8 cellular contexts compared by ENCODE assay signal in genomic region chr16:30183961-30184429, GRCh38. TPM values are rescaled to one million over a fixed set of nuclear protein-coding genes. Genes with fewer than 3 reads are reported as not detected.
A peak's percentile ranks its signal among the peaks of the same experiment; 100 is the strongest.
DNase-seq lines count a peak whose midpoint lies in the region; ATAC-seq and TF ChIP-seq lines count a peak whose summit lies in the region.

No MANE protein-coding gene starts in this region.

- CTCF ChIA-PET in AG04450 (lab: Charles Lee): interaction anchor here (0.6 kb wide), 1 partner anchor 369 kb away, joined by 3 read pairs; no protein-coding TSS in a partner anchor
- CTCF ChIA-PET in activated CD8-positive, alpha-beta memory T cell treated with anti-CD3 and anti-CD28 coated beads, Interleukin-2, amount 10 ng/mL, durations not matched to agents 7 days and 5 days (lab: Charles Lee): interaction anchor here (0.9 to 3.6 kb wide), 7 partner anchors 41 to 226 kb away, joined by 3 to 35 read pairs (median 7); partner anchors contain the start of genes ALDOA and TBX6

- no peaks in the 10 kb centered on the region for H3K9me3 Mint-ChIP-seq in activated CD8-positive, alpha-beta memory T cell treated with anti-CD3 and anti-CD28 coated beads, Interleukin-2, amount 10 ng/mL, durations not matched to agents 7 days and 5 days (ENCODE audit: low read depth)
- H3K9me3 Mint-ChIP-seq in progenitor cell of endocrine pancreas (ENCODE audit: low read depth): no peaks in the 10 kb centered on the region

- TF ChIP-seq CTCF in AG04450 (IDR thresholded peaks at IDR 0.05; ENCODE audit: low read depth, low read length): no peak
- no peak for TF ChIP-seq CTCF in esophagus muscularis mucosa (IDR thresholded peaks at IDR 0.05)
- no peak for TF ChIP-seq CTCF in progenitor cell of endocrine pancreas (IDR thresholded peaks at IDR 0.05; ENCODE audit: unreplicated experiment)

- POLR2A ChIA-PET in AG04450 (lab: Yijun Ruan, JAX): interaction anchor here (0.6 to 1.0 kb wide), 2 partner anchors 118 to 1361 kb away, joined by 3 read pairs; partner anchors contain the start of genes ALDOA and ATXN2L

- no peak for TF ChIP-seq POLR2A in esophagus muscularis mucosa (IDR thresholded peaks at IDR 0.05; ENCODE audit: low read depth)

- H3K9me3 ChIP-seq in AG04450 (ENCODE audit: control insufficient read depth, insufficient read depth, low read length) (no peaks in the 10 kb centered on the region; the same call in 1 of the 2 replicates), esophagus muscularis mucosa (no peaks in the 10 kb centered on the region)

- H3K4me1 ChIP-seq in esophagus muscularis mucosa: peaks cover 11 to 35% (median 26%) of the 10 kb centered on the region in 4 donors
- peaks cover 3% of the 10 kb centered on the region for H3K4me1 ChIP-seq in urinary bladder (ENCODE audit: insufficient read depth)

- intact Hi-C loops in esophagus muscularis mucosa (cut with DNase I): no loop called here

- WGBS in esophagus muscularis mucosa: 11% methylated on average over 13 of the region's 18 CpGs
- 20% methylated on average over 18 of the region's 18 CpGs for WGBS in urinary bladder

- peaks cover 30% of the 10 kb centered on the region for H3K4me1 Mint-ChIP-seq in activated CD8-positive, alpha-beta memory T cell treated with anti-CD3 and anti-CD28 coated beads, Interleukin-2, amount 10 ng/mL, durations not matched to agents 7 days and 5 days
- H3K4me1 Mint-ChIP-seq in progenitor cell of endocrine pancreas (ENCODE audit: low read depth): no peaks in the 10 kb centered on the region

- DNase-seq in AG04450 (ENCODE audit: low read depth, low spot score) (no peak), Kasumi-1 (lab: John Stamatoyannopoulos, UW) (peak; percentile 57 to 62), esophagus muscularis mucosa (ENCODE audit: extremely low spot score) (no peak), progenitor cell of endocrine pancreas (ENCODE audit: low spot score, unreplicated experiment) (no peak), DMS 273 treated with DMSO at 0.1 percent for 48 hours (lab: John Stamatoyannopoulos, UW) (no peak)
- DNase-seq in activated CD8-positive, alpha-beta memory T cell treated with anti-CD3 and anti-CD28 coated beads, Interleukin-2, amount 10 ng/mL, durations not matched to agents 7 days and 5 days: peak; percentile 95

- H3K36me3 ChIP-seq in esophagus muscularis mucosa (peaks cover 0 to 8% (median 4%) of the 10 kb centered on the region in 4 donors), urinary bladder (ENCODE audit: insufficient read depth) (no peaks in the 10 kb centered on the region)

- TF ChIP-seq EP300 in esophagus muscularis mucosa (IDR thresholded peaks at IDR 0.05): no peak

- peaks cover 43% of the 10 kb centered on the region for H3K36me3 Mint-ChIP-seq in activated CD8-positive, alpha-beta memory T cell treated with anti-CD3 and anti-CD28 coated beads, Interleukin-2, amount 10 ng/mL, durations not matched to agents 7 days and 5 days
- H3K36me3 Mint-ChIP-seq in progenitor cell of endocrine pancreas (ENCODE audit: insufficient read depth): no peaks in the 10 kb centered on the region

- no peaks in the 10 kb centered on the region for H3K27me3 ChIP-seq in AG04450 (ENCODE audit: control insufficient read depth, insufficient read depth, low read length)
- no peaks in the 10 kb centered on the region for H3K27me3 ChIP-seq in esophagus muscularis mucosa

- H3K4me3 ChIP-seq in AG04450 (ENCODE audit: low read depth, low read length) (peak overlapping the region; percentile 65), esophagus muscularis mucosa (peak overlapping the region; percentile 61 to 74 (median 63)), urinary bladder (ENCODE audit: low read depth, low read length) (peak overlapping the region; percentile 69)

- no peaks in the 10 kb centered on the region for H3K27me3 Mint-ChIP-seq in activated CD8-positive, alpha-beta memory T cell treated with anti-CD3 and anti-CD28 coated beads, Interleukin-2, amount 10 ng/mL, durations not matched to agents 7 days and 5 days
- H3K27me3 Mint-ChIP-seq in progenitor cell of endocrine pancreas: peaks cover 20% of the 10 kb centered on the region

- no peak overlapping the region for H3K27ac ChIP-seq in AG04450 (ENCODE audit: low read depth, low read length)
- peak overlapping the region in 3 of 4 donors; percentile 24 to 81 (median 77) for H3K27ac ChIP-seq in esophagus muscularis mucosa (replicated peaks in 1 of 4)
- no peak overlapping the region for H3K27ac ChIP-seq in urinary bladder (ENCODE audit: low read depth)

- ATAC-seq in GM19467 (IDR thresholded peaks at IDR 0.05; ENCODE audit: unreplicated experiment): peak; percentile 22
- peak; percentile 15 for ATAC-seq in activated CD8-positive, alpha-beta memory T cell treated with anti-CD3 and anti-CD28 coated beads, Interleukin-2, amount 10 ng/mL, durations not matched to agents 7 days and 5 days

- peak overlapping the region; percentile 100 for H3K27ac Mint-ChIP-seq in activated CD8-positive, alpha-beta memory T cell treated with anti-CD3 and anti-CD28 coated beads, Interleukin-2, amount 10 ng/mL, durations not matched to agents 7 days and 5 days
- H3K27ac Mint-ChIP-seq in progenitor cell of endocrine pancreas: no peak overlapping the region

- H3K4me3 Mint-ChIP-seq in activated CD8-positive, alpha-beta memory T cell treated with anti-CD3 and anti-CD28 coated beads, Interleukin-2, amount 10 ng/mL, durations not matched to agents 7 days and 5 days: peak overlapping the region; percentile 100
- H3K4me3 Mint-ChIP-seq in progenitor cell of endocrine pancreas (ENCODE audit: low read depth): peak overlapping the region; percentile 50

RNA-seq across cellular contexts. Expression of gene CORO1A, which starts 0.6 kb away (rescaled TPM):
- polyA plus RNA-seq in AG04450 (2011; rRNA removed): 2.9 and 4.2 TPM in 2 replicates
- 2.3 and 2.5 TPM in 2 replicates for polyA minus RNA-seq in AG04450 (2011; rRNA and poly(A)+ RNA removed)
- total RNA-seq in activated CD8-positive, alpha-beta memory T cell treated with anti-CD3 and anti-CD28 coated beads, Interleukin-2, amount 10 ng/mL, durations not matched to agents 7 days and 5 days: 1,000 to 10,000 TPM; 1,639 to 1,875 TPM
- 10 to 100 TPM; 11.0 to 33.5 (median 23.1) TPM for total RNA-seq in esophagus muscularis mucosa
- total RNA-seq in progenitor cell of endocrine pancreas: 1.6 and 3.8 TPM in 2 replicates
- 9.6 TPM for total RNA-seq in urinary bladder
- polyA plus RNA-seq in urinary bladder: 37.2 TPM

RNA-seq across cellular contexts. Expression of gene BOLA2B, which starts 9.5 kb away (rescaled TPM):
- polyA plus RNA-seq in AG04450 (2011; rRNA removed) (17.5 and 38.2 TPM in 2 replicates), urinary bladder (97.5 TPM)
- polyA minus RNA-seq in AG04450 (2011; rRNA and poly(A)+ RNA removed): 20.1 and 20.8 TPM in 2 replicates
- total RNA-seq in activated CD8-positive, alpha-beta memory T cell treated with anti-CD3 and anti-CD28 coated beads, Interleukin-2, amount 10 ng/mL, durations not matched to agents 7 days and 5 days: 100 to 1,000 TPM; 210 to 238 TPM
- total RNA-seq in esophagus muscularis mucosa (100 to 1,000 TPM in 2 of 4 donors, 10 to 100 TPM in 2; 43.4 to 205 (median 116) TPM), progenitor cell of endocrine pancreas (65.0 and 71.5 TPM in 2 replicates), urinary bladder (10.2 TPM)

RNA-seq across cellular contexts. Expression of gene SLX1A, which starts 9.7 kb away (rescaled TPM):
- polyA plus RNA-seq in AG04450 (2011; rRNA removed) (3.8 and 13.4 TPM in 2 replicates), urinary bladder (42.7 TPM)
- polyA minus RNA-seq in AG04450 (2011; rRNA and poly(A)+ RNA removed): 1.5 and 2.0 TPM in 2 replicates
- total RNA-seq in activated CD8-positive, alpha-beta memory T cell treated with anti-CD3 and anti-CD28 coated beads, Interleukin-2, amount 10 ng/mL, durations not matched to agents 7 days and 5 days: 100 to 1,000 TPM; 109 to 121 TPM
- total RNA-seq in esophagus muscularis mucosa (10 to 100 TPM; 12.9 to 27.1 (median 23.1) TPM), progenitor cell of endocrine pancreas (28.7 and 37.5 TPM in 2 replicates), urinary bladder (15.4 TPM)

RNA-seq across cellular contexts. Expression of gene SULT1A3, which starts 15.1 kb away (rescaled TPM):
- polyA plus RNA-seq in AG04450 (2011; rRNA removed) (7.3 and 8.5 TPM in 2 replicates), urinary bladder (7.5 TPM)
- 2.4 and 2.7 TPM in 2 replicates for polyA minus RNA-seq in AG04450 (2011; rRNA and poly(A)+ RNA removed)
- total RNA-seq in activated CD8-positive, alpha-beta memory T cell treated with anti-CD3 and anti-CD28 coated beads, Interleukin-2, amount 10 ng/mL, durations not matched to agents 7 days and 5 days: 10 to 100 TPM; 23.4 to 29.6 TPM
- total RNA-seq in esophagus muscularis mucosa (10 to 100 TPM in 3 of 4 donors, 1 to 10 TPM in 1; 2.5 to 23.7 (median 15.0) TPM), progenitor cell of endocrine pancreas (33.0 and 33.3 TPM in 2 replicates), urinary bladder (3.2 TPM)

Comparison
In these comparisons a context has a peak if more than half of its experiments do, and no peak if none do; other contexts are left out.
1. DNase-seq: peak in Kasumi-1 (2 of 2) and activated CD8-positive, alpha-beta memory T cell treated with anti-CD3 and anti-CD28 coated beads, Interleukin-2, amount 10 ng/mL, durations not matched to agents 7 days and 5 days (single experiment); none in AG04450 (single experiment), esophagus muscularis mucosa (single experiment), progenitor cell of endocrine pancreas (single experiment) and DMS 273 treated with DMSO at 0.1 percent for 48 hours (single experiment).
2. H3K27ac ChIP-seq: peak in esophagus muscularis mucosa (3 of 4); none in AG04450 (single experiment) and urinary bladder (single experiment).
3. RNA of gene CORO1A, which starts 0.6 kb away (total RNA-seq): 1,639 to 1,875 TPM in activated CD8-positive, alpha-beta memory T cell treated with anti-CD3 and anti-CD28 coated beads, Interleukin-2, amount 10 ng/mL, durations not matched to agents 7 days and 5 days; 11.0 to 33.5 TPM in esophagus muscularis mucosa, 9.6 TPM in urinary bladder (single experiment) and 1.6 to 3.8 TPM in progenitor cell of endocrine pancreas; every median in the first group is over 10 times any median in the second.
4. Peak in every context shown above with its lines, with median percentiles within 50 percentile points of each other: H3K4me3 ChIP-seq.